15 cellular contexts compared by ENCODE assay signal in genomic region chr12:77591959-77592358, GRCh38.
DNase-seq lines count a peak whose midpoint lies in the region; ATAC-seq lines count a peak whose summit lies in the region.
"Had no signal": no experiment of that assay in that cellular context is flagged by ENCODE, and none has a peak within 500 bp of the region (broad histone marks: within the 10 kb centered on the region; RNA-seq: fewer than 3 reads in every experiment).

No MANE protein-coding gene starts in this region.

- ATAC-seq in HG03025 (IDR thresholded peaks at IDR 0.05; ENCODE audit: low FRiP score, unreplicated experiment) = no peak
- ATAC-seq in natural killer cell treated with Interleukin-12 subunit alpha and Interleukin-12 subunit beta and Interleukin-15 and Interleukin-18, amount 100 ng/mL, for 72 hours = no peak
- ATAC-seq: activated T-helper 17 cell treated with anti-CD3 and anti-CD28 coated beads, Interleukin-2, amount 50 U/mL, for 72 hours; HCT116; PC-3 had no signal

- H3K4me3 Mint-ChIP-seq in natural killer cell treated with Interleukin-12 subunit alpha and Interleukin-12 subunit beta and Interleukin-15 and Interleukin-18, amount 100 ng/mL, for 72 hours = no peak overlapping the region
- H3K4me3 Mint-ChIP-seq: activated CD4-positive, alpha-beta T cell treated with anti-CD3 and anti-CD28 coated beads, Interleukin-2, amount 10 ng/mL, durations not matched to agents 24 days and 14 days; activated T-helper 17 cell treated with anti-CD3 and anti-CD28 coated beads, Interleukin-2, amount 50 U/mL, for 72 hours; immature natural killer cell had no signal

- DNase-seq in DMS153 (lab: John Stamatoyannopoulos, UW) = peak; percentile 67
- peak; percentile 74 to 91 (median 78) for DNase-seq in NCI-H1417 (lab: John Stamatoyannopoulos, UW)
- peak; percentile 98 for DNase-seq in NCI-H82 (lab: John Stamatoyannopoulos, UW)
- peak; percentile 66 for DNase-seq in islet precursor cell
- DNase-seq in inferior parietal cortex (ENCODE audit: extremely low spot score) = no peak
- DNase-seq in natural killer cell treated with Interleukin-12 subunit alpha and Interleukin-12 subunit beta and Interleukin-15 and Interleukin-18, amount 100 ng/mL, for 72 hours (ENCODE audit: low spot score) = no peak
- DNase-seq in Kasumi-1 (lab: John Stamatoyannopoulos, UW) = no peak
- DNase-seq: activated CD4-positive, alpha-beta T cell treated with anti-CD3 and anti-CD28 coated beads, Interleukin-2, amount 10 ng/mL, durations not matched to agents 24 days and 14 days; foreskin fibroblast; immature natural killer cell; PC-3; T-helper 1 cell had no signal

- H3K27me3 Mint-ChIP-seq in natural killer cell treated with Interleukin-12 subunit alpha and Interleukin-12 subunit beta and Interleukin-15 and Interleukin-18, amount 100 ng/mL, for 72 hours = no peaks in the 10 kb centered on the region
- H3K27me3 Mint-ChIP-seq: activated CD4-positive, alpha-beta T cell treated with anti-CD3 and anti-CD28 coated beads, Interleukin-2, amount 10 ng/mL, durations not matched to agents 24 days and 14 days; activated T-helper 17 cell treated with anti-CD3 and anti-CD28 coated beads, Interleukin-2, amount 50 U/mL, for 72 hours had no signal

- no peaks in the 10 kb centered on the region for H3K4me1 Mint-ChIP-seq in natural killer cell treated with Interleukin-12 subunit alpha and Interleukin-12 subunit beta and Interleukin-15 and Interleukin-18, amount 100 ng/mL, for 72 hours (ENCODE audit: low read depth in 2 of 2)
- H3K4me1 Mint-ChIP-seq: activated CD4-positive, alpha-beta T cell treated with anti-CD3 and anti-CD28 coated beads, Interleukin-2, amount 10 ng/mL, durations not matched to agents 24 days and 14 days; activated T-helper 17 cell treated with anti-CD3 and anti-CD28 coated beads, Interleukin-2, amount 50 U/mL, for 72 hours; immature natural killer cell had no signal

- no peaks in the 10 kb centered on the region for H3K36me3 Mint-ChIP-seq in natural killer cell treated with Interleukin-12 subunit alpha and Interleukin-12 subunit beta and Interleukin-15 and Interleukin-18, amount 100 ng/mL, for 72 hours
- H3K36me3 Mint-ChIP-seq: immature natural killer cell had no signal

- peaks cover 4% of the 10 kb centered on the region for H3K9me3 Mint-ChIP-seq in natural killer cell treated with Interleukin-12 subunit alpha and Interleukin-12 subunit beta and Interleukin-15 and Interleukin-18, amount 100 ng/mL, for 72 hours
- H3K9me3 Mint-ChIP-seq: activated CD4-positive, alpha-beta T cell treated with anti-CD3 and anti-CD28 coated beads, Interleukin-2, amount 10 ng/mL, durations not matched to agents 24 days and 14 days had no signal

- no peak overlapping the region for H3K27ac Mint-ChIP-seq in natural killer cell treated with Interleukin-12 subunit alpha and Interleukin-12 subunit beta and Interleukin-15 and Interleukin-18, amount 100 ng/mL, for 72 hours
- H3K27ac Mint-ChIP-seq: activated CD4-positive, alpha-beta T cell treated with anti-CD3 and anti-CD28 coated beads, Interleukin-2, amount 10 ng/mL, durations not matched to agents 24 days and 14 days; activated T-helper 17 cell treated with anti-CD3 and anti-CD28 coated beads, Interleukin-2, amount 50 U/mL, for 72 hours; immature natural killer cell had no signal

Comparison
In these comparisons a context has a peak if more than half of its experiments do, and no peak if none do; other contexts are left out.
1. DNase-seq: peak in DMS153 (single experiment), NCI-H1417 (3 of 3), NCI-H82 (single experiment) and islet precursor cell (single experiment); none in inferior parietal cortex (single experiment), natural killer cell treated with Interleukin-12 subunit alpha and Interleukin-12 subunit beta and Interleukin-15 and Interleukin-18, amount 100 ng/mL, for 72 hours (single experiment) and Kasumi-1 (0 of 2).